Comparison of ENCODE assay signal across 28 cellular contexts in the genomic region with DNA sequence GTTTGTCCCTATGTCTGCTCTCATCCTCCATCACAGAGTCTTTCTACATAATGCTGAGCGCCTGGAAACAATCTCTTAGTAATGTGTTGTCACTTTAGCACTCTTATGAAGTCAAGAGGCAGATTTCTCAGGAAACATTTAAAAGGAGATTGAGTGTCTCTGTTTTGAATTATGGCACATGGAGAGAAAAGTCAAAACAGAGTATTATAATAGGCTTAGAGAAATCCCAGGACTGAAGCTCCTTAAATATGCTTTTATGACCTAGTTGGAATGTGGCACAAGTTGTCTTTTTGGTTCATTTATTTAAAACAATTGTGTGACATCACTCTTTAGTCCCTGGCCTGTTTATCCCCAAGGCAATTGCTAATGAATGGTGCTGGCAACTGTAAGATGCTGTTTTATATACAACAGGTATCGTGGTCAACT.
DNase-seq lines count a peak whose midpoint lies in the region; ATAC-seq and TF ChIP-seq lines count a peak whose summit lies in the region.
"Had no signal": no experiment of that assay in that cellular context is flagged by ENCODE, and none has a peak within 500 bp of the region (broad histone marks: within the 10 kb centered on the region; RNA-seq: fewer than 3 reads in every experiment).

No MANE protein-coding gene starts in this region.

- H3K4me2 ChIP-seq in PC-3 (ENCODE audit: low read length) (0 out of 2 replicates have a peak overlapping the region, but pooled peaks have one; percentile 0), smooth muscle cell (peak overlapping the region; percentile 55), mammary epithelial cell (ENCODE audit: insufficient read depth, low read depth, low read length) (no peak overlapping the region)
- H3K4me2 ChIP-seq: BLaER1 had no signal

- no peaks in the 10 kb centered on the region for H3K9me3 Mint-ChIP-seq in CD8-positive, alpha-beta memory T cell
- H3K9me3 Mint-ChIP-seq: activated CD4-positive, alpha-beta memory T cell treated with anti-CD3 and anti-CD28 coated beads for 36 hours; central memory CD8-positive, alpha-beta T cell; H9; stimulated activated memory B cell treated with anti-CD40 and anti-IgM and Interleukin-4, amounts not matched to agents 10 μg/mL and 1 μg/mL and 100 μg/mL, for 72 hours had no signal

- no peak for TF ChIP-seq CTCF in PC-3 (conservative IDR thresholded peaks at IDR 0.05; ENCODE audit: low read depth, low read length)
- no peak for TF ChIP-seq CTCF in fibroblast of villous mesenchyme (IDR thresholded peaks at IDR 0.05; ENCODE audit: insufficient read depth, low read depth, low read length)
- TF ChIP-seq CTCF in smooth muscle cell (IDR thresholded peaks at IDR 0.05; ENCODE audit: borderline replicate concordance, insufficient read depth, poor library complexity, severe bottlenecking) = no peak
- TF ChIP-seq CTCF in mammary epithelial cell (conservative IDR thresholded peaks at IDR 0.05 in 1 of 2, IDR thresholded peaks at IDR 0.05 in 1 of 2; ENCODE audit: extremely low read depth in 1 of 2, insufficient read depth in 1 of 2, low read depth in 1 of 2, low read length in 2 of 2) = no peak

- H3K4me3 ChIP-seq in PC-3 (ENCODE audit: low read length) = no peak overlapping the region
- H3K4me3 ChIP-seq in fibroblast of villous mesenchyme (ENCODE audit: low read depth, low read length) = no peak overlapping the region
- no peak overlapping the region for H3K4me3 ChIP-seq in smooth muscle cell
- no peak overlapping the region for H3K4me3 ChIP-seq in CD8-positive, alpha-beta memory T cell (ENCODE audit: low read length)
- no peak overlapping the region for H3K4me3 ChIP-seq in mammary epithelial cell (replicated peaks in 1 of 3; ENCODE audit: insufficient read depth in 1 of 3, low read depth in 2 of 3, low read length in 3 of 3)
- H3K4me3 ChIP-seq: BLaER1, left ventricle myocardium inferior, right lobe of liver, thoracic aorta had no signal

- H3K79me2 ChIP-seq in PC-3 (ENCODE audit: low read length) (no peaks in the 10 kb centered on the region), smooth muscle cell (ENCODE audit: low read depth) (no peaks in the 10 kb centered on the region), mammary epithelial cell (ENCODE audit: insufficient read depth, low read length) (no peaks in the 10 kb centered on the region)

- 36% methylated on average over 2 of the region's 2 CpGs for WGBS in smooth muscle cell (ENCODE audit: low lambda C conversion rate)
- 71% methylated on average over 2 of the region's 2 CpGs for WGBS in mammary epithelial cell (ENCODE audit: low coverage, missing lambda C conversion rate)

- CTCF ChIA-PET in PC-3 (lab: Charles Lee) (no interaction called here), mammary epithelial cell (lab: Charles Lee; ENCODE audit: low non-redundant PET) (no interaction called here)
- CTCF ChIA-PET in CD8-positive, alpha-beta memory T cell (lab: Charles Lee) = no interaction called here

- in situ Hi-C loops in mammary epithelial cell (cut with MboI; ENCODE audit: low sequenced_read_pairs in 2 of 2) = loop anchor here in 1 of 2 donors (10.0 kb wide), 1 partner anchor 117 kb away; a partner anchor contains a TSS

- peak overlapping the region in 1 of 8 donors; percentile 67 for H3K27ac Mint-ChIP-seq in CD8-positive, alpha-beta memory T cell
- H3K27ac Mint-ChIP-seq: activated CD4-positive, alpha-beta memory T cell treated with anti-CD3 and anti-CD28 coated beads for 36 hours; H9; stimulated activated memory B cell treated with anti-CD40 and anti-IgM and Interleukin-4, amounts not matched to agents 10 μg/mL and 1 μg/mL and 100 μg/mL, for 72 hours had no signal

- H3K27ac ChIP-seq in PC-3 (ENCODE audit: low read length) (peak overlapping the region; percentile 10; the same call in 1 of the 2 replicates), smooth muscle cell (ENCODE audit: low read depth) (peak overlapping the region; percentile 85), mammary epithelial cell (ENCODE audit: insufficient read depth, low read depth, low read length) (no peak overlapping the region)
- no peak overlapping the region for H3K27ac ChIP-seq in CD8-positive, alpha-beta memory T cell (ENCODE audit: low read depth, low read length)
- H3K27ac ChIP-seq: 22Rv1, BLaER1, left ventricle myocardium inferior, right lobe of liver, thoracic aorta had no signal

- dilution Hi-C loops in mammary epithelial cell (cut with HindIII; ENCODE audit: low sequenced_read_pairs) = no loop called here

- H3K9ac ChIP-seq in PC-3 (ENCODE audit: low read length) (no peak overlapping the region), smooth muscle cell (ENCODE audit: low read depth) (peak overlapping the region; percentile 1), mammary epithelial cell (ENCODE audit: insufficient read depth, low read length) (no peak overlapping the region)
- H3K9ac ChIP-seq: BLaER1 had no signal

- peak; percentile 14; the same call in 1 of the 2 replicates for ATAC-seq in PC-3
- ATAC-seq: esophagus mucosa; right lobe of liver; stimulated activated memory B cell treated with anti-CD40 and anti-IgM and Interleukin-4, amounts not matched to agents 10 μg/mL and 1 μg/mL and 100 μg/mL, for 72 hours; T-helper 17 cell had no signal

- H3K27me3 ChIP-seq in PC-3 (ENCODE audit: low read length) = no peaks in the 10 kb centered on the region
- H3K27me3 ChIP-seq in smooth muscle cell (ENCODE audit: low read depth) = no peaks in the 10 kb centered on the region
- no peaks in the 10 kb centered on the region for H3K27me3 ChIP-seq in CD8-positive, alpha-beta memory T cell (ENCODE audit: insufficient read depth, low read length, poor library complexity, severe bottlenecking)
- H3K27me3 ChIP-seq in mammary epithelial cell (ENCODE audit: insufficient read depth, low read length) = no peaks in the 10 kb centered on the region
- H3K27me3 ChIP-seq: BLaER1, right lobe of liver had no signal

- no peaks in the 10 kb centered on the region for H3K27me3 Mint-ChIP-seq in CD8-positive, alpha-beta memory T cell
- H3K27me3 Mint-ChIP-seq: activated CD4-positive, alpha-beta memory T cell treated with anti-CD3 and anti-CD28 coated beads for 36 hours; central memory CD8-positive, alpha-beta T cell; stimulated activated memory B cell treated with anti-CD40 and anti-IgM and Interleukin-4, amounts not matched to agents 10 μg/mL and 1 μg/mL and 100 μg/mL, for 72 hours had no signal

- H3F3A ChIP-seq in PC-3 (ENCODE audit: low read length, unreplicated experiment) (no peaks in the 10 kb centered on the region), smooth muscle cell (ENCODE audit: low read depth) (peaks cover 40% of the 10 kb centered on the region)

- no TSS peak for BruUV-seq in PC-3 (replicated peaks; lab: Mats Ljungman, UMichigan)
- no TSS peak for BruUV-seq in mammary epithelial cell (replicated peaks; lab: Mats Ljungman, UMichigan)

- H3K36me3 ChIP-seq in PC-3 (ENCODE audit: low read depth, low read length) (no peaks in the 10 kb centered on the region), smooth muscle cell (ENCODE audit: low read depth) (no peaks in the 10 kb centered on the region), mammary epithelial cell (ENCODE audit: insufficient read depth, low read length) (no peaks in the 10 kb centered on the region)
- H3K36me3 ChIP-seq in CD8-positive, alpha-beta memory T cell (ENCODE audit: insufficient read depth, low read length) = no peaks in the 10 kb centered on the region
- H3K36me3 ChIP-seq: BLaER1, left ventricle myocardium inferior, right lobe of liver, thoracic aorta had no signal

- H2AFZ ChIP-seq in PC-3 (ENCODE audit: low read length) (peak overlapping the region; percentile 27), smooth muscle cell (ENCODE audit: low read depth) (no peak overlapping the region), mammary epithelial cell (ENCODE audit: low read depth, low read length) (no peak overlapping the region)

- H3K4me1 ChIP-seq in PC-3 (ENCODE audit: insufficient read depth, low read length) (peaks cover 43% of the 10 kb centered on the region), smooth muscle cell (ENCODE audit: low read depth) (peaks cover 32% of the 10 kb centered on the region), mammary epithelial cell (ENCODE audit: insufficient read depth, low read length) (peaks cover 31% of the 10 kb centered on the region)
- peaks cover 23% of the 10 kb centered on the region for H3K4me1 ChIP-seq in CD8-positive, alpha-beta memory T cell (ENCODE audit: insufficient read depth, low read length)
- H3K4me1 ChIP-seq: right lobe of liver had no signal

- H4K20me1 ChIP-seq in PC-3 (ENCODE audit: low read length) = no peaks in the 10 kb centered on the region
- no peaks in the 10 kb centered on the region for H4K20me1 ChIP-seq in smooth muscle cell (ENCODE audit: low read depth)
- no peaks in the 10 kb centered on the region for H4K20me1 ChIP-seq in mammary epithelial cell (ENCODE audit: insufficient read depth, low read length)
- H4K20me1 ChIP-seq: BLaER1 had no signal

- peaks cover 0 to 6% (median 2%) of the 10 kb centered on the region in 3 donors for H3K36me3 Mint-ChIP-seq in CD8-positive, alpha-beta memory T cell
- H3K36me3 Mint-ChIP-seq: activated CD4-positive, alpha-beta memory T cell treated with anti-CD3 and anti-CD28 coated beads for 36 hours; stimulated activated memory B cell treated with anti-CD40 and anti-IgM and Interleukin-4, amounts not matched to agents 10 μg/mL and 1 μg/mL and 100 μg/mL, for 72 hours had no signal

- POLR2A ChIA-PET in PC-3 (lab: Charles Lee; ENCODE audit: unreplicated experiment) = interaction anchor here (0.6 kb wide), 1 partner anchor 24 kb away, joined by 3 read pairs; no protein-coding TSS in a partner anchor
- POLR2A ChIA-PET in CD8-positive, alpha-beta memory T cell (lab: Charles Lee) = no interaction called here

- no peaks in the 10 kb centered on the region for H3K9me2 ChIP-seq in PC-3 (replicated peaks; ENCODE audit: low read length)

- H3K9me3 ChIP-seq in PC-3 (ENCODE audit: low read length) (no peaks in the 10 kb centered on the region), smooth muscle cell (replicated peaks; ENCODE audit: low read depth) (no peaks in the 10 kb centered on the region), mammary epithelial cell (replicated peaks; ENCODE audit: insufficient read depth, low read length) (no peaks in the 10 kb centered on the region)
- no peaks in the 10 kb centered on the region for H3K9me3 ChIP-seq in CD8-positive, alpha-beta memory T cell (ENCODE audit: low read length)
- H3K9me3 ChIP-seq: BLaER1, left ventricle myocardium inferior, right lobe of liver, thoracic aorta had no signal

- H3K4me3 Mint-ChIP-seq in CD8-positive, alpha-beta memory T cell = no peak overlapping the region
- H3K4me3 Mint-ChIP-seq: activated CD4-positive, alpha-beta memory T cell treated with anti-CD3 and anti-CD28 coated beads for 36 hours; central memory CD8-positive, alpha-beta T cell; H9; stimulated activated memory B cell treated with anti-CD40 and anti-IgM and Interleukin-4, amounts not matched to agents 10 μg/mL and 1 μg/mL and 100 μg/mL, for 72 hours; T-helper 17 cell had no signal

- DNase-seq in DMS79 treated with DMSO at 0.1 percent for 48 hours (lab: John Stamatoyannopoulos, UW) (peak; percentile 46), DMS79 (lab: John Stamatoyannopoulos, UW) (no peak), PC-3 (no peak), fibroblast of villous mesenchyme (ENCODE audit: low read depth) (peak; percentile 87), smooth muscle cell (lab: John Stamatoyannopoulos, UW; ENCODE audit: unreplicated experiment) (no peak), mammary epithelial cell (no peak), NCI-H1092 (lab: John Stamatoyannopoulos, UW) (no peak)
- DNase-seq in CD8-positive, alpha-beta memory T cell = no peak
- DNase-seq: activated CD4-positive, alpha-beta memory T cell treated with anti-CD3 and anti-CD28 coated beads for 36 hours; activated naive CD4-positive, alpha-beta T cell; activated T-cell treated with anti-CD3 and anti-CD28 coated beads, Interleukin-2, amount 50 U/mL, for 1 hour; effector CD8-positive, alpha-beta T cell; glutamatergic neuron; H9; left ventricle myocardium inferior; MM.1S; NCI-H2029; NCI-H510A; nucleus accumbens; right lobe of liver; SHP77; T-helper 17 cell had no signal

- intact Hi-C loops in PC-3 (cut with micrococcal nuclease) (no loop called here), mammary epithelial cell (cut with micrococcal nuclease) (no loop called here)

- peaks cover 11 to 25% (median 14%) of the 10 kb centered on the region in 3 donors for H3K4me1 Mint-ChIP-seq in CD8-positive, alpha-beta memory T cell

Comparison
In these comparisons a context has a peak if more than half of its experiments do, and no peak if none do; other contexts are left out.
1. DNase-seq: peak in DMS79 treated with DMSO at 0.1 percent for 48 hours (single experiment) and fibroblast of villous mesenchyme (single experiment); none in DMS79 (single experiment), PC-3 (single experiment), smooth muscle cell (single experiment), CD8-positive, alpha-beta memory T cell (0 of 5), mammary epithelial cell (single experiment) and NCI-H1092 (single experiment).
2. H3K27ac ChIP-seq: peak in PC-3 (single experiment) and smooth muscle cell (single experiment); none in CD8-positive, alpha-beta memory T cell (single experiment) and mammary epithelial cell (single experiment).